Comparison of ENCODE assay signal across 18 cellular contexts in the genomic region with DNA sequence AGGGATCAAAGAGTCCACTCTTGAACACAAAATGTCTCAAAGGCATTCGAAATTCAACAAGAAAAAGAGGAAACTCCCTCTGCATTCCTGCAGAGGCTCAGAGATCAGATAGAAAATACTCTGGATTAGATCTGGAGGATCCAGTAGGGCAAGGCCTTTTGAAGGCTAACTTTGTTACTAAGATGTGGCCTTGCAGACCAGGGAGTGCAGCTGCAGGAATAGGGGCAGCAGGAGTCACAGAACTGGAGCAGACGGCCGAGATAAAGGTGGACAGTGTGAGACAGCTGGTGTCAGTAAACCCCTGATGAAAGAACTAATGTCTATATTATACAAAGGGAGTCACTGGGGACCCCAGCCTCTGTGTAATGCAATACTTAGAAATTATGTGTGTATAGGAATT.
DNase-seq lines count a peak whose midpoint lies in the region; ATAC-seq and TF ChIP-seq lines count a peak whose summit lies in the region.
"Had no signal": no experiment of that assay in that cellular context is flagged by ENCODE, and none has a peak within 500 bp of the region (broad histone marks: within the 10 kb centered on the region; RNA-seq: fewer than 3 reads in every experiment).

No MANE protein-coding gene starts in this region.

- no peaks in the 10 kb centered on the region for H3K9me3 Mint-ChIP-seq in activated CD4-positive, alpha-beta T cell treated with anti-CD3 and anti-CD28 coated beads, Interleukin-2, amount 10 ng/mL, durations not matched to agents 24 days and 14 days
- H3K9me3 Mint-ChIP-seq: CD4-positive, alpha-beta T cell; CD8-positive, alpha-beta T cell had no signal

- H3K4me2 ChIP-seq in trophoblast cell (ENCODE audit: low read length): no peak overlapping the region
- H3K4me2 ChIP-seq: A549; BLaER1 treated with 17β-estradiol and CSF1 and Interleukin-3, amounts not matched to agents 10 nM and 100 nM had no signal

- H3K4me1 Mint-ChIP-seq in activated CD4-positive, alpha-beta T cell treated with anti-CD3 and anti-CD28 coated beads, Interleukin-2, amount 10 ng/mL, durations not matched to agents 24 days and 14 days: no peaks in the 10 kb centered on the region
- H3K4me1 Mint-ChIP-seq: B cell had no signal

- H3K36me3 Mint-ChIP-seq in activated CD4-positive, alpha-beta T cell treated with anti-CD3 and anti-CD28 coated beads, Interleukin-2, amount 10 ng/mL, durations not matched to agents 24 days and 14 days (ENCODE audit: low read depth): no peaks in the 10 kb centered on the region
- H3K36me3 Mint-ChIP-seq: CD8-positive, alpha-beta T cell had no signal

- H2BK12ac ChIP-seq in trophoblast cell (ENCODE audit: low read length): no peak overlapping the region

- no peak overlapping the region for H3K9ac ChIP-seq in trophoblast cell (ENCODE audit: low read length)
- H3K9ac ChIP-seq: BLaER1 treated with 17β-estradiol and CSF1 and Interleukin-3, amounts not matched to agents 10 nM and 100 nM had no signal

- H3K27me3 ChIP-seq in trophoblast cell (ENCODE audit: insufficient read depth, low read length): no peaks in the 10 kb centered on the region
- H3K27me3 ChIP-seq in testis: no peaks in the 10 kb centered on the region
- no peaks in the 10 kb centered on the region for H3K27me3 ChIP-seq in esophagus muscularis mucosa
- H3K27me3 ChIP-seq: BLaER1 treated with 17β-estradiol and CSF1 and Interleukin-3, amounts not matched to agents 10 nM and 100 nM had no signal

- TF ChIP-seq POLR2A in testis (IDR thresholded peaks at IDR 0.05) (no peak), esophagus muscularis mucosa (IDR thresholded peaks at IDR 0.05; ENCODE audit: low read depth) (no peak)

- no peak overlapping the region for H3K4me3 Mint-ChIP-seq in activated CD4-positive, alpha-beta T cell treated with anti-CD3 and anti-CD28 coated beads, Interleukin-2, amount 10 ng/mL, durations not matched to agents 24 days and 14 days
- H3K4me3 Mint-ChIP-seq: B cell; CD4-positive, alpha-beta T cell; CD8-positive, alpha-beta T cell had no signal

- no CpG with 5 or more reads among the region's 3 CpGs for WGBS in trophoblast cell (ENCODE audit: extremely low coverage, insufficient coverage, insufficient read length)
- 38 to 68% methylated on average over 3 of the region's 3 CpGs for WGBS in testis, 2 donors
- whole genome bisulfite sequencing in esophagus muscularis mucosa: 84% methylated on average over 3 of the region's 3 CpGs

- no peak overlapping the region for H3K27ac Mint-ChIP-seq in activated CD4-positive, alpha-beta T cell treated with anti-CD3 and anti-CD28 coated beads, Interleukin-2, amount 10 ng/mL, durations not matched to agents 24 days and 14 days
- H3K27ac Mint-ChIP-seq: B cell; CD4-positive, alpha-beta T cell; CD8-positive, alpha-beta T cell had no signal

- no peak overlapping the region for H2AK5ac ChIP-seq in trophoblast cell (ENCODE audit: low read length)

- no peak overlapping the region for H3K18ac ChIP-seq in trophoblast cell (ENCODE audit: low read length)

- ATAC-seq in HG02884 (IDR thresholded peaks at IDR 0.05; ENCODE audit: unreplicated experiment): no peak
- ATAC-seq: A549; CD8-positive, alpha-beta T cell had no signal

- H3K4me3 ChIP-seq in trophoblast cell (ENCODE audit: low read depth, low read length) (no peak overlapping the region), testis (no peak overlapping the region), esophagus muscularis mucosa (no peak overlapping the region)
- H3K4me3 ChIP-seq: A549; BLaER1 treated with 17β-estradiol and CSF1 and Interleukin-3, amounts not matched to agents 10 nM and 100 nM had no signal

- no peaks in the 10 kb centered on the region for H3K9me3 ChIP-seq in trophoblast cell (ENCODE audit: insufficient read depth, low read depth, low read length)
- no peaks in the 10 kb centered on the region for H3K9me3 ChIP-seq in testis
- H3K9me3 ChIP-seq in esophagus muscularis mucosa: no peaks in the 10 kb centered on the region
- H3K9me3 ChIP-seq: A549; BLaER1 treated with 17β-estradiol and CSF1 and Interleukin-3, amounts not matched to agents 10 nM and 100 nM; Caco-2 had no signal

- no peak for TF ChIP-seq CTCF in testis (IDR thresholded peaks at IDR 0.05)
- no peak for TF ChIP-seq CTCF in esophagus muscularis mucosa (IDR thresholded peaks at IDR 0.05)

- H3K36me3 ChIP-seq in trophoblast cell (ENCODE audit: control insufficient read depth in 1 of 2, insufficient read depth in 2 of 2, low read length in 2 of 2) (no peaks in the 10 kb centered on the region), testis (ENCODE audit: low read depth, missing control alignments) (no peaks in the 10 kb centered on the region), esophagus muscularis mucosa (no peaks in the 10 kb centered on the region)
- H3K36me3 ChIP-seq: BLaER1 treated with 17β-estradiol and CSF1 and Interleukin-3, amounts not matched to agents 10 nM and 100 nM had no signal

- no peak overlapping the region for H2BK120ac ChIP-seq in trophoblast cell (ENCODE audit: insufficient read depth, low read length, poor library complexity)

- H3K79me1 ChIP-seq in trophoblast cell (ENCODE audit: low read length): no peaks in the 10 kb centered on the region

- no peak for TF ChIP-seq EP300 in esophagus muscularis mucosa (IDR thresholded peaks at IDR 0.05)

- H2BK5ac ChIP-seq in trophoblast cell (ENCODE audit: low read depth, low read length, poor library complexity): no peak overlapping the region

- H3K4me1 ChIP-seq in trophoblast cell (ENCODE audit: control insufficient read depth in 1 of 2, insufficient read depth in 2 of 2, low read length in 2 of 2): no peaks in the 10 kb centered on the region
- H3K4me1 ChIP-seq in testis: peaks cover 11% of the 10 kb centered on the region
- H3K4me1 ChIP-seq in esophagus muscularis mucosa: peaks cover 5 to 21% (median 14%) of the 10 kb centered on the region in 4 donors
- H3K4me1 ChIP-seq: A549; BLaER1 treated with 17β-estradiol and CSF1 and Interleukin-3, amounts not matched to agents 10 nM and 100 nM; Caco-2 had no signal

- H3K79me2 ChIP-seq in trophoblast cell (ENCODE audit: control insufficient read depth, insufficient read depth, low read length, poor library complexity): no peaks in the 10 kb centered on the region

- H4K91ac ChIP-seq in trophoblast cell (ENCODE audit: low read depth, low read length): no peak overlapping the region

- no peak overlapping the region for H2AFZ ChIP-seq in trophoblast cell (ENCODE audit: insufficient read depth, low read length, poor library complexity)

- no peak overlapping the region for H4K8ac ChIP-seq in trophoblast cell (ENCODE audit: low read depth, low read length)

- H3K4ac ChIP-seq in trophoblast cell (ENCODE audit: low read depth, low read length): no peak overlapping the region

- no peak overlapping the region for H4K12ac ChIP-seq in trophoblast cell (ENCODE audit: low read depth, low read length)

- H3K27me3 Mint-ChIP-seq in activated CD4-positive, alpha-beta T cell treated with anti-CD3 and anti-CD28 coated beads, Interleukin-2, amount 10 ng/mL, durations not matched to agents 24 days and 14 days: peaks cover 1% of the 10 kb centered on the region
- H3K27me3 Mint-ChIP-seq: B cell; CD4-positive, alpha-beta T cell had no signal

- DNase-seq in activated CD4-positive, alpha-beta T cell treated with anti-CD3 and anti-CD28 coated beads, Interleukin-2, amount 10 ng/mL, durations not matched to agents 24 days and 14 days: peak; percentile 36
- no peak for DNase-seq in activated CD4-positive, alpha-beta T cell treated with anti-CD3 and anti-CD28 coated beads for 4 hours
- peak; percentile 14 to 67 for DNase-seq in trophoblast cell
- DNase-seq in testis: peak; percentile 57
- DNase-seq in esophagus muscularis mucosa (ENCODE audit: extremely low spot score): no peak
- DNase-seq: AML-193; Caco-2; Calu3; CD4-positive, alpha-beta T cell; CD8-positive, alpha-beta T cell; DMS79 treated with DMSO at 0.1 percent for 48 hours; GF-D8 had no signal

- intact Hi-C loops in activated CD4-positive, alpha-beta T cell treated with anti-CD3 and anti-CD28 coated beads, Interleukin-2, amount 10 ng/mL, durations not matched to agents 24 days and 14 days (cut with micrococcal nuclease): no loop called here
- intact Hi-C loops in testis (cut with DNase I; ENCODE audit: low total_unique reads) (no loop called here), esophagus muscularis mucosa (cut with DNase I) (loop anchor here (5.0 kb wide), 1 partner anchor 247 kb away; no protein-coding TSS in a partner anchor)

- H3K27ac ChIP-seq in trophoblast cell (ENCODE audit: low read depth, low read length) (no peak overlapping the region), testis (no peak overlapping the region), esophagus muscularis mucosa (replicated peaks in 1 of 4) (no peak overlapping the region)
- H3K27ac ChIP-seq: 22Rv1; A549; BLaER1 treated with 17β-estradiol and CSF1 and Interleukin-3, amounts not matched to agents 10 nM and 100 nM; C4-2B had no signal

- no peak overlapping the region for H3K23ac ChIP-seq in trophoblast cell (ENCODE audit: low read length)

- no peak overlapping the region for H3K14ac ChIP-seq in trophoblast cell (ENCODE audit: low read length)

Comparison
In these comparisons a context has a peak if more than half of its experiments do, and no peak if none do; other contexts are left out.
1. DNase-seq: peak in activated CD4-positive, alpha-beta T cell treated with anti-CD3 and anti-CD28 coated beads, Interleukin-2, amount 10 ng/mL, durations not matched to agents 24 days and 14 days (single experiment), trophoblast cell (2 of 2) and testis (single experiment); none in activated CD4-positive, alpha-beta T cell treated with anti-CD3 and anti-CD28 coated beads for 4 hours (0 of 2) and esophagus muscularis mucosa (single experiment).